In the genomic region with DNA sequence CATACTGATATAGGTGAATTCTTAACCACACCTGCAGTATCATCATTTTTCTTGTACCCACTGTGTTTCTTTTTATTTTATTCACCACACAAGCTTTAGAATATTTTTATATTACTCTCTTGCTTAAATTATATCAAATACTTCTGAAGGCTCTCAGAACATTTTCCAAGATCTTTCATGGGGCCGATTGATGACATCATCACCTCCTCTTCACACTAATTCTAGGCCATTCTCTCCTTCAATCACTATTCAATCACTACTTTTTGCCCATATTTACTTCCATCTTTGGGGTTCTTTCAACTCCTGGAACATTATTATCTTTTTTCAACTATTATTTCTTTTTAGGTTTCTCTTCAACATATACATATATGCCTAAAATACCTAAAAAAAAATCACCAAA, we compare ENCODE assay signal across 28 cellular contexts.
"Had no signal": no experiment of that assay in that cellular context is flagged by ENCODE, and none has a peak within 500 bp of the region (broad histone marks: within the 10 kb centered on the region; RNA-seq: fewer than 3 reads in every experiment).

No MANE protein-coding gene starts in this region.

- H3K27ac ChIP-seq: colonic mucosa, coronary artery, dorsolateral prefrontal cortex, epithelial cell of prostate, esophagus muscularis mucosa, esophagus squamous epithelium, foreskin keratinocyte, gastrocnemius medialis, gastroesophageal sphincter, heart left ventricle, heart right ventricle had no signal

- FAIRE-seq: colon, endometrium, endothelial cell of umbilical vein, frontal cortex had no signal

- H3K9me3 ChIP-seq: colonic mucosa, esophagus squamous epithelium, gastrocnemius medialis had no signal

- H3K27me3 ChIP-seq: colonic mucosa, dorsolateral prefrontal cortex, esophagus muscularis mucosa, esophagus squamous epithelium, foreskin keratinocyte, gastrocnemius medialis, gastroesophageal sphincter, heart left ventricle, heart right ventricle had no signal

- ATAC-seq: effector memory CD8-positive, alpha-beta T cell; esophagus mucosa; foreskin keratinocyte; gastrocnemius medialis; gastroesophageal sphincter; heart left ventricle; heart right ventricle had no signal

- H3K4me1 ChIP-seq: colonic mucosa, esophagus muscularis mucosa, esophagus squamous epithelium, foreskin keratinocyte, gastrocnemius medialis, gastroesophageal sphincter, heart left ventricle, heart right ventricle had no signal

- H3K4me3 ChIP-seq: colonic mucosa, coronary artery, dorsolateral prefrontal cortex, esophagus muscularis mucosa, esophagus squamous epithelium, gastrocnemius medialis, gastroesophageal sphincter, heart left ventricle, heart right ventricle had no signal

- H3K36me3 ChIP-seq: colonic mucosa, esophagus muscularis mucosa, esophagus squamous epithelium, gastrocnemius medialis, gastroesophageal sphincter, heart left ventricle, heart right ventricle had no signal

- DNase-seq: colonic mucosa; cortex of kidney; dermis blood vessel endothelial cell; dorsolateral prefrontal cortex; effector CD4-positive, alpha-beta T cell; effector CD8-positive, alpha-beta T cell; effector memory CD4-positive, alpha-beta T cell; effector memory CD8-positive, alpha-beta T cell; endodermal cell; erythroblast; esophagus squamous epithelium; foreskin fibroblast; foreskin keratinocyte; foreskin melanocyte; gastrocnemius medialis; glutamatergic neuron; head of caudate nucleus; heart left ventricle; heart right ventricle had no signal
